In the genomic region with DNA sequence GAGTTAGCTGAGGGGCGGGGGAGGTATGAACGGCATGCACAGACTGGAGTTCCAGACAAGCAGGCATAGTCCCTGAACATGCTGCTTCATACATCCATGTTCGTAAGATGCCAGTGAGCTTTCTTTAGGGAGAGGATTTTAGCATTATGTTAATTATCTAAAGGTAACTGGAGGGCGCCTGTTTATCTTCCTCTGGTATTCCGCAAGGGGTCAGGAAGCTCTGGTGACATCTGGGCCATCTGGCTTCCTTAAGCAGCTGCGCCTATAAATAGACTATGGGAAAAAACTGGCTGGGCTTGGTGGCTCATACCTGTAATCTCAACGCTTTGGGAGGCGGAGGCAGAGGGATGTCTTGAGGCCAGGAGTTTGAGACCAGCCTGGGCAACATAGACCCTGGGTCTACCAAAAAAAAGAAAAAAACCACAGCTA, we compare ENCODE assay signal across 10 cellular contexts. TPM values are rescaled to one million over a fixed set of nuclear protein-coding genes. Genes with fewer than 3 reads are reported as not detected.
DNase-seq lines count a peak whose midpoint lies in the region; ATAC-seq and TF ChIP-seq lines count a peak whose summit lies in the region.
"Had no signal": no experiment of that assay in that cellular context is flagged by ENCODE, and none has a peak within 500 bp of the region (broad histone marks: within the 10 kb centered on the region; RNA-seq: fewer than 3 reads in every experiment).

No MANE protein-coding gene starts in this region.

- peak overlapping the region; percentile 92 for H3K4me3 Mint-ChIP-seq in central memory CD8-positive, alpha-beta T cell
- peak overlapping the region; percentile 93 for H3K4me3 Mint-ChIP-seq in natural killer cell

- no peak for TF ChIP-seq CTCF in natural killer cell (IDR thresholded peaks at IDR 0.05)

- DNase-seq in NCI-H146 (lab: John Stamatoyannopoulos, UW) = peak; percentile 10
- no peak for DNase-seq in NCI-H146 treated with DMSO at 0.1 percent for 48 hours (lab: John Stamatoyannopoulos, UW; ENCODE audit: unreplicated experiment)
- DNase-seq in NCI-H1694 (lab: John Stamatoyannopoulos, UW) = peak; percentile 39
- no peak for DNase-seq in central memory CD8-positive, alpha-beta T cell (ENCODE audit: low spot score in 2 of 2)
- no peak for DNase-seq in natural killer cell
- DNase-seq in medulla oblongata (ENCODE audit: extremely low spot score) = no peak
- no peak for DNase-seq in NK-92 (lab: John Stamatoyannopoulos, UW; ENCODE audit: unreplicated experiment)
- DNase-seq: activated CD8-positive, alpha-beta memory T cell treated with anti-CD3 and anti-CD28 coated beads for 24 hours had no signal

- ATAC-seq in central memory CD8-positive, alpha-beta T cell (replicated peaks; ENCODE audit: extremely low read depth, poor library complexity, severe bottlenecking) = no peak
- ATAC-seq in natural killer cell = no peak
- no peak for ATAC-seq in HG02840 (IDR thresholded peaks at IDR 0.05; ENCODE audit: low FRiP score, unreplicated experiment)
- ATAC-seq: GM12878 had no signal

- peak overlapping the region; percentile 78 for H3K27ac Mint-ChIP-seq in central memory CD8-positive, alpha-beta T cell (ENCODE audit: low read depth)
- peak overlapping the region; percentile 52 to 69 for H3K27ac Mint-ChIP-seq in natural killer cell

- peaks cover 21% of the 10 kb centered on the region for H3K36me3 Mint-ChIP-seq in central memory CD8-positive, alpha-beta T cell (ENCODE audit: insufficient read depth)
- H3K36me3 Mint-ChIP-seq in natural killer cell = peaks cover 6% of the 10 kb centered on the region

- intact Hi-C loops in natural killer cell (cut with micrococcal nuclease) = loop anchor here (10.0 kb wide), 1 partner anchor 57 kb away; a partner anchor contains a TSS

- no peaks in the 10 kb centered on the region for H3K27me3 Mint-ChIP-seq in central memory CD8-positive, alpha-beta T cell
- H3K27me3 Mint-ChIP-seq in natural killer cell (ENCODE audit: low read depth in 2 of 2) = no peaks in the 10 kb centered on the region

- H3K9me3 Mint-ChIP-seq in central memory CD8-positive, alpha-beta T cell = no peaks in the 10 kb centered on the region
- H3K9me3 Mint-ChIP-seq in natural killer cell = no peaks in the 10 kb centered on the region

- H3K4me1 Mint-ChIP-seq in central memory CD8-positive, alpha-beta T cell = peaks cover 26% of the 10 kb centered on the region
- peaks cover 25 to 26% of the 10 kb centered on the region in 2 donors for H3K4me1 Mint-ChIP-seq in natural killer cell

RNA-seq across cellular contexts. Expression of a gene that starts 1.5 kb away (rescaled TPM):
- total RNA-seq in natural killer cell = 10 to 100 TPM in 2 of 3 donors, 1 to 10 TPM in 1; 8.5 to 16.2 (median 11.8) TPM

RNA-seq across cellular contexts. Expression of a gene that starts 58.9 kb away (rescaled TPM):
- total RNA-seq in natural killer cell = 10 to 100 TPM; 39.5 to 64.6 (median 63.9) TPM

Comparison
In these comparisons a context has a peak if more than half of its experiments do, and no peak if none do; other contexts are left out.
1. DNase-seq: peak in NCI-H146 (single experiment) and NCI-H1694 (single experiment); none in NCI-H146 treated with DMSO at 0.1 percent for 48 hours (single experiment), central memory CD8-positive, alpha-beta T cell (0 of 2), natural killer cell (single experiment), medulla oblongata (single experiment) and NK-92 (single experiment).